Comparison of ENCODE assay signal across 1 cellular context in the genomic region with DNA sequence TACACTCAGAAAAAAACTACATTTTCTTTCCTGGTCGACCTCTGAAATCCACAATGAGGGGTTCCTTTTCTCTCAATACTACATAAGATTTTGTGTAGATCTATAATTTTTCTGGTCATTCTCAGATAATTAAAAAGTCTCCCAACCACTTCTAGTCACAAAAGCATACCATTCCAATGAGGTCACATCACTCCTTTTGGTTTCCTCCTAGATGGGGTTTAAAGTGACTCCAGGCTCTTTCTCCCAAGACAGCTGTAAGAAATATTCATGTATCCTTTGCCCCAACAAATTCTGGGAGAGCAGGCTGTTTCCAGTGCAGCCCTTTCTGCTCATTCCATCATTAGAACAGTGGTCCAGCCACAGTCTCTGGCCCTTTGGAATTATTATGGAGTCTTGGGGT.
TF ChIP-seq lines count a peak whose summit lies in the region.

No MANE protein-coding gene starts in this region.

TF ChIP-seq in HCT116, 20 proteins besides CTCF, POLR2A, EP300 and RAD21 (continued from another document):
- TF ChIP-seq ZNF274 (IDR thresholded peaks at IDR 0.05; ENCODE audit: low read depth, low read length) (no peak), SRF (IDR thresholded peaks at IDR 0.05; ENCODE audit: low read depth) (no peak), CEBPB (IDR thresholded peaks at IDR 0.05; ENCODE audit: low read depth) (no peak), SIN3A (IDR thresholded peaks at IDR 0.05; ENCODE audit: low read depth) (no peak), SP1 (IDR thresholded peaks at IDR 0.05; ENCODE audit: low read depth) (no peak), JUND (IDR thresholded peaks at IDR 0.05) (peak; percentile 63; the same call in 1 of the 2 replicates), ZFX (IDR thresholded peaks at IDR 0.05) (no peak)
- TF ChIP-seq, protein P1, sequence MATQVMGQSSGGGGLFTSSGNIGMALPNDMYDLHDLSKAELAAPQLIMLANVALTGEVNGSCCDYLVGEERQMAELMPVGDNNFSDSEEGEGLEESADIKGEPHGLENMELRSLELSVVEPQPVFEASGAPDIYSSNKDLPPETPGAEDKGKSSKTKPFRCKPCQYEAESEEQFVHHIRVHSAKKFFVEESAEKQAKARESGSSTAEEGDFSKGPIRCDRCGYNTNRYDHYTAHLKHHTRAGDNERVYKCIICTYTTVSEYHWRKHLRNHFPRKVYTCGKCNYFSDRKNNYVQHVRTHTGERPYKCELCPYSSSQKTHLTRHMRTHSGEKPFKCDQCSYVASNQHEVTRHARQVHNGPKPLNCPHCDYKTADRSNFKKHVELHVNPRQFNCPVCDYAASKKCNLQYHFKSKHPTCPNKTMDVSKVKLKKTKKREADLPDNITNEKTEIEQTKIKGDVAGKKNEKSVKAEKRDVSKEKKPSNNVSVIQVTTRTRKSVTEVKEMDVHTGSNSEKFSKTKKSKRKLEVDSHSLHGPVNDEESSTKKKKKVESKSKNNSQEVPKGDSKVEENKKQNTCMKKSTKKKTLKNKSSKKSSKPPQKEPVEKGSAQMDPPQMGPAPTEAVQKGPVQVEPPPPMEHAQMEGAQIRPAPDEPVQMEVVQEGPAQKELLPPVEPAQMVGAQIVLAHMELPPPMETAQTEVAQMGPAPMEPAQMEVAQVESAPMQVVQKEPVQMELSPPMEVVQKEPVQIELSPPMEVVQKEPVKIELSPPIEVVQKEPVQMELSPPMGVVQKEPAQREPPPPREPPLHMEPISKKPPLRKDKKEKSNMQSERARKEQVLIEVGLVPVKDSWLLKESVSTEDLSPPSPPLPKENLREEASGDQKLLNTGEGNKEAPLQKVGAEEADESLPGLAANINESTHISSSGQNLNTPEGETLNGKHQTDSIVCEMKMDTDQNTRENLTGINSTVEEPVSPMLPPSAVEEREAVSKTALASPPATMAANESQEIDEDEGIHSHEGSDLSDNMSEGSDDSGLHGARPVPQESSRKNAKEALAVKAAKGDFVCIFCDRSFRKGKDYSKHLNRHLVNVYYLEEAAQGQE (IDR thresholded peaks at IDR 0.05; ENCODE audit: low read depth), result no peak
- TF ChIP-seq, protein P2, sequence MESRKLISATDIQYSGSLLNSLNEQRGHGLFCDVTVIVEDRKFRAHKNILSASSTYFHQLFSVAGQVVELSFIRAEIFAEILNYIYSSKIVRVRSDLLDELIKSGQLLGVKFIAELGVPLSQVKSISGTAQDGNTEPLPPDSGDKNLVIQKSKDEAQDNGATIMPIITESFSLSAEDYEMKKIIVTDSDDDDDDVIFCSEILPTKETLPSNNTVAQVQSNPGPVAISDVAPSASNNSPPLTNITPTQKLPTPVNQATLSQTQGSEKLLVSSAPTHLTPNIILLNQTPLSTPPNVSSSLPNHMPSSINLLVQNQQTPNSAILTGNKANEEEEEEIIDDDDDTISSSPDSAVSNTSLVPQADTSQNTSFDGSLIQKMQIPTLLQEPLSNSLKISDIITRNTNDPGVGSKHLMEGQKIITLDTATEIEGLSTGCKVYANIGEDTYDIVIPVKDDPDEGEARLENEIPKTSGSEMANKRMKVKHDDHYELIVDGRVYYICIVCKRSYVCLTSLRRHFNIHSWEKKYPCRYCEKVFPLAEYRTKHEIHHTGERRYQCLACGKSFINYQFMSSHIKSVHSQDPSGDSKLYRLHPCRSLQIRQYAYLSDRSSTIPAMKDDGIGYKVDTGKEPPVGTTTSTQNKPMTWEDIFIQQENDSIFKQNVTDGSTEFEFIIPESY (IDR thresholded peaks at IDR 0.05; ENCODE audit: extremely low read depth, insufficient replicate concordance, low read length), result no peak
- TF ChIP-seq, protein P3, sequence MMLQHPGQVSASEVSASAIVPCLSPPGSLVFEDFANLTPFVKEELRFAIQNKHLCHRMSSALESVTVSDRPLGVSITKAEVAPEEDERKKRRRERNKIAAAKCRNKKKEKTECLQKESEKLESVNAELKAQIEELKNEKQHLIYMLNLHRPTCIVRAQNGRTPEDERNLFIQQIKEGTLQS (IDR thresholded peaks at IDR 0.05), result no peak
